In the genomic region with DNA sequence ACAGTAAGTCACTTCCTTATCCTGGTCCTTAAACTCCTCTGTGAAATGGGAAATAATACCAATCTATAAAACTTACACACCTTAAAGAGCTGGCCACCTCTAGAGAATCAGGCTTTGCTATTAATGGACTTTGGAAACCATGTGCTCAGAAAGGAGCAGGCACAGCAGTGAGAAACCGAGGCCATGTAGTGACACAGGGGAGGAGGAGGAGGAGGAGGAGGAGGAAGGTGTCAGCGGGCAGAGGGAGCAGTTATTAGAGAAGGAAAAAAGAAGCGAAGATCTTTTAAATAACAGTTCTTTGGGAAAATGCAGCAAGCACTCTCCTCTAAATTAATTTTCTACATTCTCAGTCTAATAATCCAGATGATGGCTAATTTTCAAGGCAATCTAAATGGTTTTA, we compare ENCODE assay signal across 17 cellular contexts. TPM values are rescaled to one million over a fixed set of nuclear protein-coding genes. Genes with fewer than 3 reads are reported as not detected.
DNase-seq lines count a peak whose midpoint lies in the region; ATAC-seq and TF ChIP-seq lines count a peak whose summit lies in the region.
"Had no signal": no experiment of that assay in that cellular context is flagged by ENCODE, and none has a peak within 500 bp of the region (broad histone marks: within the 10 kb centered on the region; RNA-seq: fewer than 3 reads in every experiment).

No MANE protein-coding gene starts in this region.

- no peak overlapping the region for H3K4ac ChIP-seq in mesendoderm (ENCODE audit: low read depth, low read length)

- no peaks in the 10 kb centered on the region for H3K4me1 Mint-ChIP-seq in progenitor cell of endocrine pancreas (ENCODE audit: low read depth)
- H3K4me1 Mint-ChIP-seq: CD4-positive, CD25-positive, alpha-beta regulatory T cell had no signal

- no peaks in the 10 kb centered on the region for H3K4me1 ChIP-seq in mucosa of descending colon (ENCODE audit: low read depth)
- no peaks in the 10 kb centered on the region for H3K4me1 ChIP-seq in mesendoderm (ENCODE audit: control insufficient read depth, low read depth, low read length)
- H3K4me1 ChIP-seq: BLaER1 had no signal

- in situ Hi-C loops in ACHN (cut with HindIII; ENCODE audit: low pct_ligation_motif_present, low pct_unique_long_range_greater_than_20kb, low sequenced_read_pairs), result no loop called here

- no peak overlapping the region for H3K56ac ChIP-seq in mesendoderm (ENCODE audit: low read length)

- TF ChIP-seq CTCF in mucosa of descending colon (IDR thresholded peaks at IDR 0.05) (no peak), progenitor cell of endocrine pancreas (IDR thresholded peaks at IDR 0.05; ENCODE audit: unreplicated experiment) (no peak)

- H3K4me2 ChIP-seq in mesendoderm (ENCODE audit: low read length), result no peak overlapping the region
- H3K4me2 ChIP-seq: BLaER1, GM23338 had no signal

- H3K27me3 ChIP-seq in mesendoderm (ENCODE audit: insufficient read depth, low read length, poor library complexity), result no peaks in the 10 kb centered on the region
- H3K27me3 ChIP-seq: BLaER1 had no signal

- no peak overlapping the region for H2BK15ac ChIP-seq in mesendoderm (replicated peaks; ENCODE audit: low read depth)

- intact Hi-C loops in left colon (cut with DNase I, micrococcal nuclease) (no loop called here), mucosa of descending colon (cut with DNase I, micrococcal nuclease) (no loop called here)

- no peaks in the 10 kb centered on the region for H3K9me3 ChIP-seq in mucosa of descending colon
- H3K9me3 ChIP-seq: Caco-2 had no signal

- peak; percentile 68 for ATAC-seq in left colon
- peak; percentile 35 for ATAC-seq in mucosa of descending colon
- ATAC-seq: CD8-positive, alpha-beta T cell; GM23338; HCT116 had no signal

- no peak overlapping the region for H2BK5ac ChIP-seq in mesendoderm (ENCODE audit: low read length)

- H3K23ac ChIP-seq in mesendoderm (ENCODE audit: low read length), result no peak overlapping the region

- no CpG with 5 or more reads among the region's 3 CpGs for WGBS in mesendoderm (ENCODE audit: extremely low coverage, insufficient coverage, low lambda C conversion rate)

- no peak overlapping the region for H3K4me3 Mint-ChIP-seq in progenitor cell of endocrine pancreas (ENCODE audit: low read depth)
- H3K4me3 Mint-ChIP-seq: B cell; CD4-positive, CD25-positive, alpha-beta regulatory T cell; CD8-positive, alpha-beta T cell; GM23338; H9 had no signal

- peaks cover 32% of the 10 kb centered on the region for H3K36me3 Mint-ChIP-seq in progenitor cell of endocrine pancreas (ENCODE audit: insufficient read depth)

- H3K18ac ChIP-seq in mesendoderm (ENCODE audit: low read length), result no peak overlapping the region

- H4K5ac ChIP-seq in mesendoderm (ENCODE audit: low read length), result no peak overlapping the region

- H3K36me3 ChIP-seq in mucosa of descending colon (ENCODE audit: low read depth), result no peaks in the 10 kb centered on the region
- no peaks in the 10 kb centered on the region for H3K36me3 ChIP-seq in mesendoderm (ENCODE audit: control insufficient read depth, insufficient read depth, low read length)

- no peaks in the 10 kb centered on the region for H3K79me2 ChIP-seq in mesendoderm (ENCODE audit: control insufficient read depth, insufficient read depth, low read length)

- H3K27me3 Mint-ChIP-seq in progenitor cell of endocrine pancreas, result no peaks in the 10 kb centered on the region
- H3K27me3 Mint-ChIP-seq: B cell; CD4-positive, CD25-positive, alpha-beta regulatory T cell had no signal

- H4K8ac ChIP-seq in mesendoderm (ENCODE audit: low read depth, low read length), result no peak overlapping the region

- H3K27ac Mint-ChIP-seq in progenitor cell of endocrine pancreas, result peak overlapping the region; percentile 46
- H3K27ac Mint-ChIP-seq: B cell; CD8-positive, alpha-beta T cell; GM23338; H9 had no signal

- no peak overlapping the region for H3K4me3 ChIP-seq in mucosa of descending colon
- no peak overlapping the region for H3K4me3 ChIP-seq in mesendoderm (ENCODE audit: low read length)
- H3K4me3 ChIP-seq: BLaER1, GM23338 had no signal

- H3K27ac ChIP-seq in mesendoderm (ENCODE audit: low read depth, low read length), result no peak overlapping the region
- H3K27ac ChIP-seq: BLaER1, C4-2B had no signal

- H3K9ac ChIP-seq in mesendoderm (ENCODE audit: low read length), result no peak overlapping the region
- H3K9ac ChIP-seq: BLaER1 had no signal

- no peak overlapping the region for H2AK5ac ChIP-seq in mesendoderm (ENCODE audit: low read length)

- H2BK120ac ChIP-seq in mesendoderm (ENCODE audit: low read depth, low read length), result no peak overlapping the region

- H3K9me3 Mint-ChIP-seq in progenitor cell of endocrine pancreas (ENCODE audit: low read depth), result peaks cover 10% of the 10 kb centered on the region
- H3K9me3 Mint-ChIP-seq: CD8-positive, alpha-beta T cell; GM23338; H9 had no signal

- no peak for DNase-seq in left colon
- no peak for DNase-seq in mucosa of descending colon
- no peak for DNase-seq in progenitor cell of endocrine pancreas (ENCODE audit: low spot score, unreplicated experiment)
- DNase-seq in mesendoderm, result no peak
- DNase-seq in inferior parietal cortex (ENCODE audit: extremely low spot score), result no peak
- no peak for DNase-seq in ACHN
- DNase-seq: Caco-2; CD4-positive, CD25-positive, alpha-beta regulatory T cell; CD8-positive, alpha-beta T cell; DMS153; DND-41; H9 had no signal

- H3K79me1 ChIP-seq in mesendoderm (ENCODE audit: low read length), result no peaks in the 10 kb centered on the region

RNA-seq across cellular contexts. Expression of a gene that starts 38.0 kb away (rescaled TPM):
- 10 to 100 TPM; 22.9 to 27.4 TPM for total RNA-seq in left colon
- 10 to 100 TPM; 18.8 to 43.8 (median 19.5) TPM for total RNA-seq in mucosa of descending colon
- 40.2 and 41.1 TPM in 2 replicates for total RNA-seq in progenitor cell of endocrine pancreas
- polyA plus RNA-seq in mesendoderm (2013, experiment 1 of 2), result 2.5 TPM
- 2.6 TPM for polyA plus RNA-seq in mesendoderm (2013, experiment 2 of 2)
